10 cellular contexts compared by ENCODE assay signal in genomic region chr11:105244157-105244820, GRCh38.
DNase-seq lines count a peak whose midpoint lies in the region; ATAC-seq and TF ChIP-seq lines count a peak whose summit lies in the region.
"Had no signal": no experiment of that assay in that cellular context is flagged by ENCODE, and none has a peak within 500 bp of the region (broad histone marks: within the 10 kb centered on the region; RNA-seq: fewer than 3 reads in every experiment).

No MANE protein-coding gene starts in this region.

- 28% methylated on average over 4 of the region's 4 CpGs for WGBS in SK-N-SH (ENCODE audit: low lambda C conversion rate)
- WGBS in gastroesophageal sphincter (ENCODE audit: low coverage in 1 of 2), 2 donors, result 12% methylated on average over 4 of the region's 4 CpGs
- WGBS in smooth muscle cell (ENCODE audit: low lambda C conversion rate), result 26% methylated on average over 4 of the region's 4 CpGs
- 58% methylated on average over 4 of the region's 4 CpGs for WGBS in suprapubic skin

- peak; percentile 68 for ATAC-seq in gastroesophageal sphincter
- no peak for ATAC-seq in GM18517 (IDR thresholded peaks at IDR 0.05; ENCODE audit: unreplicated experiment)

- peak in 1 of 2 experiments; percentile 56; a peak in 1 of 4 replicates for TF ChIP-seq EP300 in SK-N-SH (IDR thresholded peaks at IDR 0.05; ENCODE audit: borderline replicate concordance in 1 of 2, low read depth in 1 of 2, low read length in 1 of 2)
- no peak for TF ChIP-seq EP300 in gastroesophageal sphincter (IDR thresholded peaks at IDR 0.05)
- TF ChIP-seq EP300 in suprapubic skin (IDR thresholded peaks at IDR 0.05), result no peak

- no peaks in the 10 kb centered on the region for H3K9me3 ChIP-seq in SK-N-SH
- no peaks in the 10 kb centered on the region for H3K9me3 ChIP-seq in gastroesophageal sphincter
- H3K9me3 ChIP-seq in smooth muscle cell (replicated peaks; ENCODE audit: low read depth), result no peaks in the 10 kb centered on the region
- H3K9me3 ChIP-seq in suprapubic skin, result no peaks in the 10 kb centered on the region

- H3K9me2 ChIP-seq in SK-N-SH, result no peaks in the 10 kb centered on the region

- H3K4me2 ChIP-seq in SK-N-SH, result peak overlapping the region; percentile 45
- peak overlapping the region; percentile 74 for H3K4me2 ChIP-seq in smooth muscle cell

- H3K27ac ChIP-seq in SK-N-SH (ENCODE audit: low read depth in 2 of 2, low read length in 1 of 2) (peak overlapping the region; percentile 43 to 86; a peak in 3 of 4 replicates), gastroesophageal sphincter (no peak overlapping the region), smooth muscle cell (ENCODE audit: low read depth) (peak overlapping the region; percentile 96), suprapubic skin (no peak overlapping the region)

- no peaks in the 10 kb centered on the region for H3K36me3 ChIP-seq in SK-N-SH (replicated peaks in 1 of 2; ENCODE audit: control insufficient read depth in 1 of 2, insufficient read depth in 2 of 2, low read length in 1 of 2)
- H3K36me3 ChIP-seq in gastroesophageal sphincter, result no peaks in the 10 kb centered on the region
- no peaks in the 10 kb centered on the region for H3K36me3 ChIP-seq in smooth muscle cell (ENCODE audit: low read depth)
- no peaks in the 10 kb centered on the region for H3K36me3 ChIP-seq in suprapubic skin

- H3K27me3 ChIP-seq in SK-N-SH (ENCODE audit: insufficient read depth), result no peaks in the 10 kb centered on the region
- H3K27me3 ChIP-seq in gastroesophageal sphincter, result no peaks in the 10 kb centered on the region
- no peaks in the 10 kb centered on the region for H3K27me3 ChIP-seq in smooth muscle cell (ENCODE audit: low read depth)
- no peaks in the 10 kb centered on the region for H3K27me3 ChIP-seq in suprapubic skin

- H2AFZ ChIP-seq in SK-N-SH (ENCODE audit: low read depth), result peak overlapping the region; percentile 47; the same call in 1 of the 2 replicates
- H2AFZ ChIP-seq in smooth muscle cell (ENCODE audit: low read depth), result peak overlapping the region; percentile 71

- H3K9ac ChIP-seq in SK-N-SH (peak overlapping the region; percentile 9; the same call in 1 of the 2 replicates), smooth muscle cell (ENCODE audit: low read depth) (peak overlapping the region; percentile 85)

- no peak overlapping the region for H3K4me3 ChIP-seq in HFF-Myc (replicated peaks; ENCODE audit: low read depth, low read length)
- H3K4me3 ChIP-seq in SK-N-SH (ENCODE audit: low read depth in 2 of 2, low read length in 1 of 2), result no peak overlapping the region
- no peak overlapping the region for H3K4me3 ChIP-seq in gastroesophageal sphincter
- no peak overlapping the region for H3K4me3 ChIP-seq in smooth muscle cell
- H3K4me3 ChIP-seq in suprapubic skin, result no peak overlapping the region

- no peaks in the 10 kb centered on the region for H3K79me2 ChIP-seq in SK-N-SH (ENCODE audit: insufficient read depth)
- no peaks in the 10 kb centered on the region for H3K79me2 ChIP-seq in smooth muscle cell (ENCODE audit: low read depth)

- H4K20me1 ChIP-seq in SK-N-SH (ENCODE audit: insufficient read depth), result no peaks in the 10 kb centered on the region
- no peaks in the 10 kb centered on the region for H4K20me1 ChIP-seq in smooth muscle cell (ENCODE audit: low read depth)

- H3K4me1 ChIP-seq in SK-N-SH (ENCODE audit: control insufficient read depth in 1 of 2, insufficient read depth in 2 of 2, low read depth in 1 of 2, low read length in 1 of 2) (peaks cover 0 to 12% of the 10 kb centered on the region in 2 experiments; a peak in 2 of 4 replicates), gastroesophageal sphincter (peaks cover 0 to 14% (median 5%) of the 10 kb centered on the region in 3 donors), smooth muscle cell (ENCODE audit: low read depth) (peaks cover 5% of the 10 kb centered on the region), suprapubic skin (no peaks in the 10 kb centered on the region)

- H3F3A ChIP-seq in SK-N-SH (replicated peaks; ENCODE audit: insufficient read depth), result peaks cover 10% of the 10 kb centered on the region
- H3F3A ChIP-seq in smooth muscle cell (ENCODE audit: low read depth), result no peaks in the 10 kb centered on the region

- POLR2A ChIA-PET in SK-N-SH (lab: Yijun Ruan, JAX), result no interaction called here

- DNase-seq in HFF-Myc (ENCODE audit: extremely low read depth, low read depth) (peak; percentile 89), SK-N-SH (no peak), smooth muscle cell (lab: John Stamatoyannopoulos, UW; ENCODE audit: unreplicated experiment) (no peak), NCI-H1436 treated with DMSO at 0.1 percent for 48 hours (lab: John Stamatoyannopoulos, UW) (no peak), suprapubic skin (ENCODE audit: low spot score in 2 of 2) (no peak), hypothalamus (lab: John Stamatoyannopoulos, UW) (no peak)
- DNase-seq: islet precursor cell, NCI-H69 had no signal

- CTCF ChIA-PET in SK-N-SH (lab: Yijun Ruan, JAX), result interaction anchor here (1.2 kb wide), 1 partner anchor 1303 kb away, joined by 3 read pairs; no protein-coding TSS in a partner anchor

- TF ChIP-seq RAD21 in SK-N-SH (IDR thresholded peaks at IDR 0.05; ENCODE audit: low read length), result no peak

- no peak for TF ChIP-seq POLR2A in gastroesophageal sphincter (IDR thresholded peaks at IDR 0.05)
- TF ChIP-seq POLR2A in suprapubic skin (IDR thresholded peaks at IDR 0.05), result no peak

- TF ChIP-seq CTCF in HFF-Myc (IDR thresholded peaks at IDR 0.05; ENCODE audit: low read depth, low read length, missing control alignments), result no peak
- TF ChIP-seq CTCF in SK-N-SH (IDR thresholded peaks at IDR 0.05), result no peak
- no peak for TF ChIP-seq CTCF in gastroesophageal sphincter (IDR thresholded peaks at IDR 0.05)
- TF ChIP-seq CTCF in smooth muscle cell (IDR thresholded peaks at IDR 0.05; ENCODE audit: borderline replicate concordance, insufficient read depth, poor library complexity, severe bottlenecking), result no peak
- no peak for TF ChIP-seq CTCF in suprapubic skin (IDR thresholded peaks at IDR 0.05)

TF ChIP-seq in SK-N-SH, 30 proteins besides CTCF, POLR2A, EP300 and RAD21:
- TF ChIP-seq FOSL2 (IDR thresholded peaks at IDR 0.05; ENCODE audit: borderline replicate concordance, low read depth) (peak; percentile 82), TEAD4 (IDR thresholded peaks at IDR 0.05; ENCODE audit: borderline replicate concordance, insufficient read depth) (peak; percentile 45; the same call in 1 of the 2 replicates), RXRA (IDR thresholded peaks at IDR 0.05; ENCODE audit: borderline replicate concordance, low read depth) (peak; percentile 70; the same call in 1 of the 2 replicates), MXI1 (IDR thresholded peaks at IDR 0.05; ENCODE audit: low read depth, low read length) (no peak), PBX3 (IDR thresholded peaks at IDR 0.05) (peak; percentile 62), JUND (IDR thresholded peaks at IDR 0.05) (peak; percentile 87), ELF1 (IDR thresholded peaks at IDR 0.05) (no peak), POLR2AphosphoS5 (IDR thresholded peaks at IDR 0.05; ENCODE audit: low read depth, low read length) (peak; percentile 32; the same call in 1 of the 2 replicates), TCF12 (IDR thresholded peaks at IDR 0.05) (peak; percentile 76), MEF2A (IDR thresholded peaks at IDR 0.05; ENCODE audit: borderline replicate concordance, low read depth) (peak; percentile 93), MAX (IDR thresholded peaks at IDR 0.05; ENCODE audit: low read depth) (peak; percentile 32; the same call in 1 of the 2 replicates), USF2 (IDR thresholded peaks at IDR 0.05; ENCODE audit: borderline replicate concordance, low read depth, low read length) (no peak)
TF ChIP-seq in SK-N-SH: peak in this region for 9.

Comparison
In these comparisons a context has a peak if more than half of its experiments do, and no peak if none do; other contexts are left out.
1. H3K27ac ChIP-seq: peak in SK-N-SH (2 of 2) and smooth muscle cell (single experiment); none in gastroesophageal sphincter (0 of 4) and suprapubic skin (single experiment).